ENCODE assay signal across 8 cellular contexts in genomic region chr19:38095411-38096308, GRCh38.
DNase-seq lines count a peak whose midpoint lies in the region; ATAC-seq lines count a peak whose summit lies in the region.

No MANE protein-coding gene starts in this region.

- H3K4me1 Mint-ChIP-seq in central memory CD8-positive, alpha-beta T cell: peaks cover 9% of the 10 kb centered on the region

- H3K27me3 Mint-ChIP-seq in central memory CD8-positive, alpha-beta T cell: no peaks in the 10 kb centered on the region

- H3K27ac Mint-ChIP-seq in central memory CD8-positive, alpha-beta T cell (ENCODE audit: low read depth): no peak overlapping the region

- peaks cover 7% of the 10 kb centered on the region for H3K9me3 Mint-ChIP-seq in central memory CD8-positive, alpha-beta T cell

- DNase-seq in Right ventricle myocardium inferior (ENCODE audit: missing footprints) (peak; percentile 76), cardiac septum (ENCODE audit: low spot score) (no peak), NCI-H2196 treated with DMSO at 0.1 percent for 48 hours (lab: John Stamatoyannopoulos, UW; ENCODE audit: unreplicated experiment) (peak; percentile 61), kidney glomerular epithelial cell (lab: John Stamatoyannopoulos, UW) (peak; percentile 53)
- peak in 3 of 4 experiments; percentile 14 to 27 (median 26) for DNase-seq in activated CD4-positive, CD25-positive, alpha-beta regulatory T cell (lab: John Stamatoyannopoulos, UW)
- peak; percentile 11 to 29 for DNase-seq in central memory CD8-positive, alpha-beta T cell (ENCODE audit: low spot score in 2 of 2)
- DNase-seq in stimulated activated CD4-positive, alpha-beta T cell treated with anti-CD3 and anti-CD28 coated beads, Interleukin-2, amount 100 ng/mL, for 48 hours: peak; percentile 49 to 56

- no peak overlapping the region for H3K4me3 Mint-ChIP-seq in central memory CD8-positive, alpha-beta T cell

- peaks cover 1% of the 10 kb centered on the region for H3K36me3 Mint-ChIP-seq in central memory CD8-positive, alpha-beta T cell (ENCODE audit: insufficient read depth)

- intact Hi-C loops in Right ventricle myocardium inferior (cut with DNase I): loop anchor here (2.0 to 10.0 kb wide), 2 partner anchors 79 to 193 kb away; no protein-coding TSS in a partner anchor
- intact Hi-C loops in cardiac septum (cut with DNase I): loop anchor here (2.0 kb wide), 1 partner anchor 189 kb away; the partner anchor contains the start of genes SIPA1L3 and WDR87

- ATAC-seq in Right ventricle myocardium inferior (peak; percentile 40), GM18519 (IDR thresholded peaks at IDR 0.05; ENCODE audit: low FRiP score, unreplicated experiment) (no peak)
- no peak for ATAC-seq in central memory CD8-positive, alpha-beta T cell (replicated peaks; ENCODE audit: extremely low read depth, poor library complexity, severe bottlenecking)
